In genomic region chr1:189607477-189608096, GRCh38 we compare ENCODE assay signal across 23 cellular contexts.
"Had no signal": no experiment of that assay in that cellular context is flagged by ENCODE, and none has a peak within 500 bp of the region (broad histone marks: within the 10 kb centered on the region; RNA-seq: fewer than 3 reads in every experiment).

No MANE protein-coding gene starts in this region.

- H3K4me1 ChIP-seq: heart right ventricle, pancreas, psoas muscle, stomach, suprapubic skin, tibial nerve had no signal

- FAIRE-seq: pancreas, urothelium cell line had no signal

- ATAC-seq: activated T-helper 17 cell treated with anti-CD3 and anti-CD28 coated beads, Interleukin-2, amount 50 U/mL, for 72 hours; heart right ventricle; left colon; pancreas; psoas muscle; right cardiac atrium; stimulated activated effector memory CD8-positive, alpha-beta T cell treated with anti-CD3 and anti-CD28 coated beads, Interleukin-12 subunit alpha, Interleukin-12 subunit beta, amount 100 ng/mL, for 72 hours; WTC11 had no signal

- H3K27ac Mint-ChIP-seq: activated naive CD8-positive, alpha-beta T cell; activated T-cell treated with anti-CD3 and anti-CD28 coated beads, Interleukin-2, amount 50 U/mL, for 24 hours; activated T-helper 17 cell treated with anti-CD3 and anti-CD28 coated beads, Interleukin-2, amount 50 U/mL, for 72 hours; memory B cell; nephron; stimulated activated effector memory CD8-positive, alpha-beta T cell treated with anti-CD3 and anti-CD28 coated beads, Interleukin-12 subunit alpha, Interleukin-12 subunit beta, amount 100 ng/mL, for 72 hours; WTC11 had no signal

- H3K4me3 ChIP-seq: heart right ventricle, pancreas, psoas muscle, stomach, suprapubic skin, tibial nerve had no signal

- H3K27me3 ChIP-seq: heart right ventricle, neutrophil, pancreas, stomach, suprapubic skin, tibial nerve had no signal

- H3K4me1 Mint-ChIP-seq: activated T-helper 17 cell treated with anti-CD3 and anti-CD28 coated beads, Interleukin-2, amount 50 U/mL, for 72 hours; memory B cell; nephron; stimulated activated effector memory CD8-positive, alpha-beta T cell treated with anti-CD3 and anti-CD28 coated beads, Interleukin-12 subunit alpha, Interleukin-12 subunit beta, amount 100 ng/mL, for 72 hours had no signal

- H3K36me3 Mint-ChIP-seq: activated naive CD8-positive, alpha-beta T cell; memory B cell; stimulated activated effector memory CD8-positive, alpha-beta T cell treated with anti-CD3 and anti-CD28 coated beads, Interleukin-12 subunit alpha, Interleukin-12 subunit beta, amount 100 ng/mL, for 72 hours; WTC11 had no signal

- H3K27ac ChIP-seq: epithelial cell of prostate, heart right ventricle, neutrophil, pancreas, psoas muscle, stomach, suprapubic skin, tibial nerve had no signal

- H3K4me3 Mint-ChIP-seq: activated naive CD8-positive, alpha-beta T cell; activated T-cell treated with anti-CD3 and anti-CD28 coated beads, Interleukin-2, amount 50 U/mL, for 24 hours; activated T-helper 17 cell treated with anti-CD3 and anti-CD28 coated beads, Interleukin-2, amount 50 U/mL, for 72 hours; memory B cell; nephron; stimulated activated effector memory CD8-positive, alpha-beta T cell treated with anti-CD3 and anti-CD28 coated beads, Interleukin-12 subunit alpha, Interleukin-12 subunit beta, amount 100 ng/mL, for 72 hours; WTC11 had no signal

- H3K27me3 Mint-ChIP-seq: activated naive CD8-positive, alpha-beta T cell; activated T-cell treated with anti-CD3 and anti-CD28 coated beads, Interleukin-2, amount 50 U/mL, for 24 hours; activated T-helper 17 cell treated with anti-CD3 and anti-CD28 coated beads, Interleukin-2, amount 50 U/mL, for 72 hours; memory B cell had no signal

- H3K36me3 ChIP-seq: heart right ventricle, neutrophil, pancreas, stomach, suprapubic skin, tibial nerve had no signal

- H3K9me3 Mint-ChIP-seq: memory B cell, nephron, WTC11 had no signal

- H3K9me3 ChIP-seq: neutrophil, pancreas, psoas muscle, stomach, suprapubic skin, tibial nerve had no signal

- DNase-seq: activated CD4-positive, alpha-beta T cell treated with anti-CD3 and anti-CD28 coated beads, Interleukin-2, amount 50 U/mL, for 4 hours; activated CD8-positive, alpha-beta memory T cell treated with anti-CD3 and anti-CD28 coated beads for 24 hours; activated CD8-positive, alpha-beta memory T cell treated with anti-CD3 and anti-CD28 coated beads, Interleukin-2, amount 50 U/mL, for 4 hours; activated T-cell treated with anti-CD3 and anti-CD28 coated beads, Interleukin-2, amount 50 U/mL, for 24 hours; heart right ventricle; islet precursor cell; left colon; pancreas; psoas muscle; right cardiac atrium; stimulated activated CD4-positive, alpha-beta T cell treated with anti-CD3 and anti-CD28 coated beads, Interleukin-2, amount 100 ng/mL, for 24 hours; stomach had no signal
